In the genomic region with DNA sequence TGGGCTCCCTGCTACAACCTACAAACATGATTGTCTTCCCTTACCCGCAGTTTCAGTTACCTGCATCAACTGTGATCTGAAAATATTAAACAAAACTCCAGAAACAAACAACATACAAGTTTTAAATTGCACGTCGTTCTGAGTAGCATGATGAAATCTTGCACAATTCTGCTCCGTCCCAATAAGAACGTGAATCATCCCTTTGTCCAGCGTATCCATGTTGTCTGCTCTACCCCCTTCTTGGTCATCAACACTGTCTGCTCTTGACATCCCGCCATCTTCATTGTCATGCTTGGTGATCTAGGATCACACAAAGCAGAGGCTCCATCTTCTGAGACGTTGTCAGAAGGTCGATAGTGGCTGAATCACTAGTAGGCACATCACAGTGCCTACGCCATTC, we compare ENCODE assay signal across 22 cellular contexts.
"Had no signal": no experiment of that assay in that cellular context is flagged by ENCODE, and none has a peak within 500 bp of the region (broad histone marks: within the 10 kb centered on the region; RNA-seq: fewer than 3 reads in every experiment).

No MANE protein-coding gene starts in this region.

- H3K4me3 ChIP-seq: coronary artery had no signal

- H3K4me2 ChIP-seq: SK-N-SH had no signal

- H3K27ac ChIP-seq: coronary artery, WERI-Rb-1 had no signal

- ATAC-seq: activated CD4-positive, CD25-positive, alpha-beta regulatory T cell treated with anti-CD3 and anti-CD28 coated beads, Interleukin-2, amount 50 U/mL, for 24 hours; activated CD8-positive, alpha-beta T cell treated with anti-CD3 and anti-CD28 coated beads for 36 hours; Panc1; Right ventricle myocardium inferior had no signal

- FAIRE-seq: bronchial epithelial cell had no signal

- H3K9me3 ChIP-seq: SK-N-SH had no signal

- H3K36me3 ChIP-seq: WERI-Rb-1 had no signal

- DNase-seq: activated CD4-positive, alpha-beta T cell treated with anti-CD3 and anti-CD28 coated beads for 4 hours; activated CD8-positive, alpha-beta memory T cell treated with anti-CD3 and anti-CD28 coated beads, Interleukin-2, amount 50 U/mL, for 48 hours; activated CD8-positive, alpha-beta T cell treated with anti-CD3 and anti-CD28 coated beads for 36 hours; activated T-cell treated with anti-CD3 and anti-CD28 coated beads, Interleukin-2, amount 50 U/mL, for 1 hour; aorta; central memory CD4-positive, alpha-beta T cell; MV-4-11; NCI-H1092 treated with DMSO at 0.1 percent for 48 hours; NCI-H1417 treated with DMSO at 0.1 percent for 48 hours; NCI-H1694 treated with DMSO at 0.1 percent for 48 hours; NCI-H2081; NCI-H446; NCI-H524; RPMI8226; SK-N-SH; T-helper 1 cell; WERI-Rb-1 had no signal
